ENCODE assay signal across 14 cellular contexts in genomic region chr6:81996414-81996813, GRCh38.
DNase-seq lines count a peak whose midpoint lies in the region; ATAC-seq and TF ChIP-seq lines count a peak whose summit lies in the region.
"Had no signal": no experiment of that assay in that cellular context is flagged by ENCODE, and none has a peak within 500 bp of the region (broad histone marks: within the 10 kb centered on the region; RNA-seq: fewer than 3 reads in every experiment).

No MANE protein-coding gene starts in this region.

- no peaks in the 10 kb centered on the region for H3F3A ChIP-seq in GM23338 (replicated peaks; ENCODE audit: low read depth)

- no peaks in the 10 kb centered on the region for H3K79me2 ChIP-seq in GM23338 (replicated peaks; ENCODE audit: insufficient read depth)

- H3K36me3 Mint-ChIP-seq in natural killer cell treated with Interleukin-12 subunit alpha and Interleukin-12 subunit beta and Interleukin-15 and Interleukin-18, amount 100 ng/mL, for 72 hours: no peaks in the 10 kb centered on the region
- H3K36me3 Mint-ChIP-seq in natural killer cell (no peaks in the 10 kb centered on the region), chondrocyte (ENCODE audit: low read depth) (no peaks in the 10 kb centered on the region), progenitor cell of endocrine pancreas (ENCODE audit: insufficient read depth) (no peaks in the 10 kb centered on the region), GM23338 (ENCODE audit: low read depth) (no peaks in the 10 kb centered on the region)
- no peaks in the 10 kb centered on the region for H3K36me3 Mint-ChIP-seq in activated CD4-positive, alpha-beta T cell treated with anti-CD3 and anti-CD28 coated beads, Interleukin-2, amount 10 ng/mL, durations not matched to agents 7 days and 5 days (ENCODE audit: low read depth)
- H3K36me3 Mint-ChIP-seq: IgD-negative memory B cell had no signal

- intact Hi-C loops in natural killer cell (cut with micrococcal nuclease): no loop called here

- H3K27me3 ChIP-seq in GM23338 (ENCODE audit: insufficient read depth): no peaks in the 10 kb centered on the region
- H3K27me3 ChIP-seq in right atrium auricular region: no peaks in the 10 kb centered on the region
- H3K27me3 ChIP-seq: tibial nerve had no signal

- H3K4me3 ChIP-seq in GM23338 (no peak overlapping the region), right atrium auricular region (no peak overlapping the region)
- H3K4me3 ChIP-seq: tibial nerve had no signal

- H3K9me2 ChIP-seq in GM23338 (ENCODE audit: insufficient read depth): no peaks in the 10 kb centered on the region

- POLR2A ChIA-PET in activated CD4-positive, alpha-beta T cell treated with anti-CD3 and anti-CD28 coated beads, Interleukin-2, amount 10 ng/mL, durations not matched to agents 7 days and 5 days (lab: Charles Lee): no interaction called here

- CTCF ChIA-PET in activated CD4-positive, alpha-beta T cell treated with anti-CD3 and anti-CD28 coated beads, Interleukin-2, amount 10 ng/mL, durations not matched to agents 7 days and 5 days (lab: Charles Lee): no interaction called here

- TF ChIP-seq CTCF in natural killer cell (IDR thresholded peaks at IDR 0.05): no peak
- no peak for TF ChIP-seq CTCF in chondrocyte (IDR thresholded peaks at IDR 0.05)
- TF ChIP-seq CTCF in progenitor cell of endocrine pancreas (IDR thresholded peaks at IDR 0.05; ENCODE audit: unreplicated experiment): no peak
- TF ChIP-seq CTCF in GM23338 (conservative IDR thresholded peaks at IDR 0.05; ENCODE audit: low read depth in 2 of 2): no peak
- TF ChIP-seq CTCF in right atrium auricular region (IDR thresholded peaks at IDR 0.05): no peak

- peak overlapping the region in 1 of 2 donors; percentile 9 for H3K27ac Mint-ChIP-seq in natural killer cell treated with Interleukin-12 subunit alpha and Interleukin-12 subunit beta and Interleukin-15 and Interleukin-18, amount 100 ng/mL, for 72 hours
- H3K27ac Mint-ChIP-seq in natural killer cell: no peak overlapping the region
- peak overlapping the region; percentile 93 for H3K27ac Mint-ChIP-seq in chondrocyte (ENCODE audit: unreplicated experiment)
- H3K27ac Mint-ChIP-seq in progenitor cell of endocrine pancreas: no peak overlapping the region
- H3K27ac Mint-ChIP-seq in activated CD4-positive, alpha-beta T cell treated with anti-CD3 and anti-CD28 coated beads, Interleukin-2, amount 10 ng/mL, durations not matched to agents 7 days and 5 days: no peak overlapping the region
- no peak overlapping the region for H3K27ac Mint-ChIP-seq in GM23338
- H3K27ac Mint-ChIP-seq: IgD-negative memory B cell had no signal

- H3K4me2 ChIP-seq in GM23338: no peak overlapping the region

- peaks cover 0 to 6% of the 10 kb centered on the region in 2 donors for H3K4me1 Mint-ChIP-seq in natural killer cell treated with Interleukin-12 subunit alpha and Interleukin-12 subunit beta and Interleukin-15 and Interleukin-18, amount 100 ng/mL, for 72 hours (ENCODE audit: low read depth in 2 of 2)
- H3K4me1 Mint-ChIP-seq in natural killer cell (no peaks in the 10 kb centered on the region), chondrocyte (ENCODE audit: low read depth) (peaks cover 44% of the 10 kb centered on the region), progenitor cell of endocrine pancreas (ENCODE audit: low read depth) (no peaks in the 10 kb centered on the region), GM23338 (peaks cover 9% of the 10 kb centered on the region; the same call in 2 of the 3 replicates)
- H3K4me1 Mint-ChIP-seq in activated CD4-positive, alpha-beta T cell treated with anti-CD3 and anti-CD28 coated beads, Interleukin-2, amount 10 ng/mL, durations not matched to agents 7 days and 5 days: no peaks in the 10 kb centered on the region
- H3K4me1 Mint-ChIP-seq: IgD-negative memory B cell had no signal

- H3K4me1 ChIP-seq in GM23338 (ENCODE audit: insufficient read depth) (peaks cover 6% of the 10 kb centered on the region; the same call in 1 of the 2 replicates), right atrium auricular region (no peaks in the 10 kb centered on the region)

- ATAC-seq in natural killer cell treated with Interleukin-12 subunit alpha and Interleukin-12 subunit beta and Interleukin-15 and Interleukin-18, amount 100 ng/mL, for 72 hours: peak; percentile 49 to 61
- ATAC-seq in natural killer cell (no peak), HG03439 (IDR thresholded peaks at IDR 0.05; ENCODE audit: unreplicated experiment) (peak; percentile 81), GM23338 (no peak)
- ATAC-seq: Panc1 had no signal

- no peaks in the 10 kb centered on the region for H3K9me3 Mint-ChIP-seq in natural killer cell treated with Interleukin-12 subunit alpha and Interleukin-12 subunit beta and Interleukin-15 and Interleukin-18, amount 100 ng/mL, for 72 hours
- H3K9me3 Mint-ChIP-seq in natural killer cell (no peaks in the 10 kb centered on the region), chondrocyte (ENCODE audit: low read depth) (peaks cover 5% of the 10 kb centered on the region), progenitor cell of endocrine pancreas (ENCODE audit: low read depth) (no peaks in the 10 kb centered on the region), GM23338 (no peaks in the 10 kb centered on the region)
- H3K9me3 Mint-ChIP-seq in activated CD4-positive, alpha-beta T cell treated with anti-CD3 and anti-CD28 coated beads, Interleukin-2, amount 10 ng/mL, durations not matched to agents 7 days and 5 days: no peaks in the 10 kb centered on the region
- H3K9me3 Mint-ChIP-seq: dendritic cell treated with granulocyte-macrophage colony-stimulating factor and Interleukin-4, amounts not matched to agents 40 ng/mL and 50 ng/mL, for 4 days had no signal

- H3K27ac ChIP-seq in GM23338 (ENCODE audit: low read depth): no peak overlapping the region
- no peak overlapping the region for H3K27ac ChIP-seq in right atrium auricular region

- no peaks in the 10 kb centered on the region for H4K20me1 ChIP-seq in GM23338 (replicated peaks; ENCODE audit: insufficient read depth)

- H2AFZ ChIP-seq in GM23338: no peak overlapping the region

- H3K27me3 Mint-ChIP-seq in natural killer cell treated with Interleukin-12 subunit alpha and Interleukin-12 subunit beta and Interleukin-15 and Interleukin-18, amount 100 ng/mL, for 72 hours: no peaks in the 10 kb centered on the region
- H3K27me3 Mint-ChIP-seq in natural killer cell (ENCODE audit: low read depth in 2 of 2) (no peaks in the 10 kb centered on the region), chondrocyte (ENCODE audit: low read depth) (no peaks in the 10 kb centered on the region), progenitor cell of endocrine pancreas (no peaks in the 10 kb centered on the region), GM23338 (ENCODE audit: insufficient read depth, low read depth, poor library complexity) (no peaks in the 10 kb centered on the region)
- H3K27me3 Mint-ChIP-seq in activated CD4-positive, alpha-beta T cell treated with anti-CD3 and anti-CD28 coated beads, Interleukin-2, amount 10 ng/mL, durations not matched to agents 7 days and 5 days: no peaks in the 10 kb centered on the region
- H3K27me3 Mint-ChIP-seq: dendritic cell treated with granulocyte-macrophage colony-stimulating factor and Interleukin-4, amounts not matched to agents 40 ng/mL and 50 ng/mL, for 4 days had no signal

- H3K36me3 ChIP-seq in GM23338 (ENCODE audit: insufficient read depth): no peaks in the 10 kb centered on the region
- no peaks in the 10 kb centered on the region for H3K36me3 ChIP-seq in right atrium auricular region
- H3K36me3 ChIP-seq: tibial nerve had no signal

- no peaks in the 10 kb centered on the region for H3K9me3 ChIP-seq in right atrium auricular region
- H3K9me3 ChIP-seq: tibial nerve had no signal

- no peak for DNase-seq in natural killer cell treated with Interleukin-12 subunit alpha and Interleukin-12 subunit beta and Interleukin-15 and Interleukin-18, amount 100 ng/mL, for 72 hours (ENCODE audit: low spot score)
- DNase-seq in natural killer cell (no peak), chondrocyte (ENCODE audit: low spot score) (no peak), progenitor cell of endocrine pancreas (ENCODE audit: low spot score, unreplicated experiment) (no peak), GM23338 (ENCODE audit: low spot score) (no peak), right atrium auricular region (ENCODE audit: low spot score) (no peak)
- DNase-seq in activated CD4-positive, alpha-beta T cell treated with anti-CD3 and anti-CD28 coated beads, Interleukin-2, amount 10 ng/mL, durations not matched to agents 7 days and 5 days: no peak
- DNase-seq: activated CD8-positive, alpha-beta memory T cell treated with anti-CD3 and anti-CD28 coated beads for 24 hours; stimulated activated CD4-positive, alpha-beta T cell treated with anti-CD3 and anti-CD28 coated beads, Interleukin-15, amount 100 ng/mL, for 24 hours had no signal

- H3K4me3 Mint-ChIP-seq in natural killer cell treated with Interleukin-12 subunit alpha and Interleukin-12 subunit beta and Interleukin-15 and Interleukin-18, amount 100 ng/mL, for 72 hours: no peak overlapping the region
- H3K4me3 Mint-ChIP-seq in natural killer cell: no peak overlapping the region
- H3K4me3 Mint-ChIP-seq in chondrocyte (ENCODE audit: unreplicated experiment): no peak overlapping the region
- H3K4me3 Mint-ChIP-seq in progenitor cell of endocrine pancreas (ENCODE audit: low read depth): no peak overlapping the region
- no peak overlapping the region for H3K4me3 Mint-ChIP-seq in activated CD4-positive, alpha-beta T cell treated with anti-CD3 and anti-CD28 coated beads, Interleukin-2, amount 10 ng/mL, durations not matched to agents 7 days and 5 days
- no peak overlapping the region for H3K4me3 Mint-ChIP-seq in GM23338
- H3K4me3 Mint-ChIP-seq: dendritic cell treated with granulocyte-macrophage colony-stimulating factor and Interleukin-4, amounts not matched to agents 40 ng/mL and 50 ng/mL, for 4 days; IgD-negative memory B cell had no signal

TF ChIP-seq in GM23338, 12 proteins besides CTCF, POLR2A, EP300 and RAD21 (continues in another document):
- TF ChIP-seq CREB1 (CRISPR knock-in tag; IDR thresholded peaks at IDR 0.05; ENCODE audit: low read depth) (no peak), NANOG (IDR thresholded peaks at IDR 0.05; ENCODE audit: borderline replicate concordance) (no peak)

Comparison
In these comparisons a context has a peak if more than half of its experiments do, and no peak if none do; other contexts are left out.
1. ATAC-seq: peak in natural killer cell treated with Interleukin-12 subunit alpha and Interleukin-12 subunit beta and Interleukin-15 and Interleukin-18, amount 100 ng/mL, for 72 hours (2 of 2) and HG03439 (single experiment); none in natural killer cell (0 of 3) and GM23338 (single experiment).